In genomic region chr11:45296085-45296484, GRCh38 we compare ENCODE assay signal across 34 cellular contexts. TPM values are rescaled to one million over a fixed set of nuclear protein-coding genes. Genes with fewer than 3 reads are reported as not detected.
"Had no signal": no experiment of that assay in that cellular context is flagged by ENCODE, and none has a peak within 500 bp of the region (broad histone marks: within the 10 kb centered on the region; RNA-seq: fewer than 3 reads in every experiment).

No MANE protein-coding gene starts in this region.

- H3K4me3 ChIP-seq: coronary artery, dorsolateral prefrontal cortex, gastrocnemius medialis, heart left ventricle had no signal

- H3K4me1 Mint-ChIP-seq: activated B cell treated with CpG ODN at 0.5 μM for 24 hours; activated T-helper 17 cell treated with anti-CD3 and anti-CD28 coated beads, Interleukin-2, amount 50 U/mL, for 72 hours; central memory CD8-positive, alpha-beta T cell; T-helper 17 cell had no signal

- H3K27ac ChIP-seq: brain microvascular endothelial cell, coronary artery, dorsolateral prefrontal cortex, foreskin keratinocyte, gastrocnemius medialis, heart left ventricle, WERI-Rb-1 had no signal

- H3K9me3 ChIP-seq: gastrocnemius medialis, heart left ventricle had no signal

- H3K36me3 ChIP-seq: brain microvascular endothelial cell, gastrocnemius medialis, heart left ventricle, WERI-Rb-1 had no signal

- DNase-seq: activated B cell treated with CpG ODN at 0.5 μM for 24 hours; activated CD4-positive, alpha-beta T cell treated with anti-CD3 and anti-CD28 coated beads for 48 hours; activated CD4-positive, alpha-beta T cell treated with anti-CD3 and anti-CD28 coated beads, Interleukin-2, amount 50 U/mL, for 1 hour; activated CD4-positive, alpha-beta T cell treated with anti-CD3 and anti-CD28 coated beads, Interleukin-2, amount 50 U/mL, for 48 hours; activated CD8-positive, alpha-beta memory T cell treated with anti-CD3 and anti-CD28 coated beads for 24 hours; activated CD8-positive, alpha-beta T cell treated with anti-CD3 and anti-CD28 coated beads for 36 hours; activated effector memory CD4-positive, alpha-beta T cell treated with Interleukin-2 at 50 U/mL for 16 hours; activated gamma-delta T cell treated with Interleukin-2 at 50 U/mL for 16 hours; activated naive CD4-positive, alpha-beta T cell treated with anti-CD3 and anti-CD28 coated beads, Interleukin-2, amount 50 U/mL, for 16 hours; activated naive CD4-positive, alpha-beta T cell treated with Interleukin-2 at 50 U/mL for 16 hours; activated T-cell treated with anti-CD3 and anti-CD28 coated beads, Interleukin-2, amount 50 U/mL, for 4 hours; amniotic stem cell; anterior cingulate cortex; brain microvascular endothelial cell; dorsolateral prefrontal cortex; effector memory CD4-positive, alpha-beta T cell; endodermal cell; foreskin keratinocyte; gastrocnemius medialis; glutamatergic neuron; heart left ventricle; T-helper 17 cell; T1000; WERI-Rb-1 had no signal

- FAIRE-seq: astrocyte, bronchial epithelial cell had no signal

- H3K27ac Mint-ChIP-seq: activated B cell treated with CpG ODN at 0.5 μM for 24 hours; activated CD8-positive, alpha-beta T cell treated with anti-CD3 and anti-CD28 coated beads for 36 hours; activated naive CD8-positive, alpha-beta T cell; activated T-helper 17 cell treated with anti-CD3 and anti-CD28 coated beads, Interleukin-2, amount 50 U/mL, for 72 hours; dendritic cell treated with granulocyte-macrophage colony-stimulating factor and Interleukin-4, amounts not matched to agents 40 ng/mL and 50 ng/mL, for 4 days; endodermal cell; T-helper 17 cell; T-helper 2 cell treated with Interferon-gamma antibody and Interleukin-4, amounts not matched to agents 5 μg/mL and 100 μg/mL, for 36 hours had no signal

- ATAC-seq: activated CD4-positive, CD25-positive, alpha-beta regulatory T cell treated with anti-CD3 and anti-CD28 coated beads, Interleukin-2, amount 50 U/mL, for 24 hours; activated CD8-positive, alpha-beta T cell treated with anti-CD3 and anti-CD28 coated beads for 36 hours; activated T-cell treated with anti-CD3 and anti-CD28 coated beads, Interleukin-2, amount 50 U/mL, for 4 hours; activated T-helper 17 cell treated with anti-CD3 and anti-CD28 coated beads, Interleukin-2, amount 50 U/mL, for 72 hours; esophagus mucosa; foreskin keratinocyte; gastrocnemius medialis; heart left ventricle; T-helper 17 cell had no signal

- H3K9me3 Mint-ChIP-seq: activated B cell treated with CpG ODN at 0.5 μM for 24 hours; activated CD8-positive, alpha-beta T cell treated with anti-CD3 and anti-CD28 coated beads for 36 hours; activated T-cell treated with anti-CD3 and anti-CD28 coated beads, Interleukin-2, amount 50 U/mL, for 4 hours; activated T-helper 17 cell treated with anti-CD3 and anti-CD28 coated beads, Interleukin-2, amount 50 U/mL, for 72 hours; central memory CD8-positive, alpha-beta T cell; dendritic cell treated with granulocyte-macrophage colony-stimulating factor and Interleukin-4, amounts not matched to agents 40 ng/mL and 50 ng/mL, for 4 days; endodermal cell; T-helper 2 cell treated with Interferon-gamma antibody and Interleukin-4, amounts not matched to agents 5 μg/mL and 100 μg/mL, for 36 hours had no signal

- H3K4me3 Mint-ChIP-seq: activated B cell treated with CpG ODN at 0.5 μM for 24 hours; activated CD8-positive, alpha-beta T cell treated with anti-CD3 and anti-CD28 coated beads for 36 hours; activated naive CD8-positive, alpha-beta T cell; activated T-cell treated with anti-CD3 and anti-CD28 coated beads, Interleukin-2, amount 50 U/mL, for 4 hours; activated T-helper 17 cell treated with anti-CD3 and anti-CD28 coated beads, Interleukin-2, amount 50 U/mL, for 72 hours; central memory CD8-positive, alpha-beta T cell; dendritic cell treated with granulocyte-macrophage colony-stimulating factor and Interleukin-4, amounts not matched to agents 40 ng/mL and 50 ng/mL, for 4 days; endodermal cell; T-helper 17 cell; T-helper 2 cell treated with Interferon-gamma antibody and Interleukin-4, amounts not matched to agents 5 μg/mL and 100 μg/mL, for 36 hours had no signal

- H3K36me3 Mint-ChIP-seq: activated naive CD8-positive, alpha-beta T cell had no signal

- H3K27me3 ChIP-seq: dorsolateral prefrontal cortex had no signal

- H3K4me1 ChIP-seq: foreskin keratinocyte, gastrocnemius medialis, heart left ventricle had no signal

RNA-seq across cellular contexts. Expression of gene SYT13, which starts 9.9 kb away (rescaled TPM):
- total RNA-seq: activated B cell treated with CpG ODN at 0.5 μM for 24 hours; activated CD8-positive, alpha-beta T cell treated with anti-CD3 and anti-CD28 coated beads for 36 hours; activated T-helper 17 cell treated with anti-CD3 and anti-CD28 coated beads, Interleukin-2, amount 50 U/mL, for 72 hours; bronchial epithelial cell; esophagus mucosa; foreskin keratinocyte had no signal
- polyA plus RNA-seq: foreskin keratinocyte had no signal
